Comparison of ENCODE assay signal across 8 cellular contexts in the genomic region with DNA sequence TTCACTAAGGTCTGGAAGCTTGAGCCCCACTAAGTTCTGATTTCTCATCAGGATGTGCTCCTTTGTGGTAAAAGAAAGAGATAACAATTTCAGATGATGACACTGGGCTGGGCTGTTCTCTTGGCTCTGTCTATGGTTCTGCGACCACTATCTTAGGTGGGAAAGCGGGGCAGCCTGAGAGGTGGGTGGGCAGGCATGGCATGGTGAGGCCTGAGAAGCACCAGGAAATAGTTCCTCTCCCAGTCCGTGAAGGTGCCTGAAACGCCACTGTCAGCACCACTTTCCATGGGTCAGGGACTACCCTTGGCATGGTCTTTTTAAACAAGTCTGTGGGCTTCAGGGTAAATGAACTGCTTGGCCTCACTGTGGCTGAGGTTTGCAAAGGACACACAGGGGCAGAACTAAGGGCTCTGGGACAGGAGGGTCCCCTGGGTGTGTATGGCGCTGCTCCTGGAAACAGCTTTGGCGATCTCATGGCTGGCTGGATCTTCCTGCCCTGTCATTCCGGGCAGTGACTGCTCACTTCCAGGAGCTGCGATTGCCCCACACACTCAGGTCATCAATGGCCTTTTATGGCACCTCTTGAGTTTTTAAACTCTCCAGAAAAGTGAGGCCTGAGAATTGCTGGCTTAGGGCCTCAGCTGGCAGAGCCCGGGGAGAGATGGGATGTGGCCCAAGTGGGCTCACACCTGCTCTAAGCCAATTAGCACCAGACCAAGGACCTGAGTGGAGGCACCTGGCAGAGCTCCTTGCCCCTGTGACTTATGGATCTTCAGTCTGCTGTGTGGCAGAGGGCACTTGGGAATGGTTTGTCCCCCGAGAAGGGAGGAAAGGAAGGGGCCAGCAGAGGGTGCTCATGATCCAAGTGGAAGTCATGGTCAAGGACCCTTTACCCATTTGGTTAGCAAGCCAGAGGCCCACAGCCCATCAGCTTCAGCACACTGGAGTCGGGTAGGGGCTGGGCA. TPM values are rescaled to one million over a fixed set of nuclear protein-coding genes. Genes with fewer than 3 reads are reported as not detected.
DNase-seq lines count a peak whose midpoint lies in the region; ATAC-seq and TF ChIP-seq lines count a peak whose summit lies in the region.

No MANE protein-coding gene starts in this region.

- no peaks in the 10 kb centered on the region for H3K9me3 Mint-ChIP-seq in activated naive CD8-positive, alpha-beta T cell treated with anti-CD3 and anti-CD28 coated beads, Interleukin-2, amount 10 ng/mL, durations not matched to agents 7 days and 5 days
- H3K9me3 Mint-ChIP-seq in type B pancreatic cell, result no peaks in the 10 kb centered on the region

- H3K27me3 ChIP-seq in kidney epithelial cell (ENCODE audit: control insufficient read depth, insufficient read depth, low read length), result no peaks in the 10 kb centered on the region

- peak overlapping the region; percentile 86 for H3K27ac Mint-ChIP-seq in activated naive CD8-positive, alpha-beta T cell treated with anti-CD3 and anti-CD28 coated beads, Interleukin-2, amount 10 ng/mL, durations not matched to agents 7 days and 5 days
- no peak overlapping the region for H3K27ac Mint-ChIP-seq in type B pancreatic cell

- ATAC-seq in activated naive CD8-positive, alpha-beta T cell treated with anti-CD3 and anti-CD28 coated beads, Interleukin-2, amount 10 ng/mL, durations not matched to agents 7 days and 5 days (ENCODE audit: low read depth), result no peak
- ATAC-seq in HG02623 (IDR thresholded peaks at IDR 0.05; ENCODE audit: unreplicated experiment) (no peak), HG03039 (IDR thresholded peaks at IDR 0.05; ENCODE audit: unreplicated experiment) (no peak)

- H3K4me3 Mint-ChIP-seq in activated naive CD8-positive, alpha-beta T cell treated with anti-CD3 and anti-CD28 coated beads, Interleukin-2, amount 10 ng/mL, durations not matched to agents 7 days and 5 days, result peak overlapping the region; percentile 12
- H3K4me3 Mint-ChIP-seq in type B pancreatic cell, result no peak overlapping the region

- H3K4me3 ChIP-seq in kidney epithelial cell (ENCODE audit: low read depth, low read length), result no peak overlapping the region

- DNase-seq in NCI-H2196 (lab: John Stamatoyannopoulos, UW; ENCODE audit: unreplicated experiment), result peak; percentile 31
- no peak for DNase-seq in NCI-H2196 treated with DMSO at 0.1 percent for 48 hours (lab: John Stamatoyannopoulos, UW; ENCODE audit: unreplicated experiment)
- peak; percentile 16 for DNase-seq in MV-4-11 (lab: John Stamatoyannopoulos, UW)
- no peak for DNase-seq in activated naive CD8-positive, alpha-beta T cell treated with anti-CD3 and anti-CD28 coated beads, Interleukin-2, amount 10 ng/mL, durations not matched to agents 7 days and 5 days
- DNase-seq in kidney epithelial cell (ENCODE audit: low read depth), result no peak
- no peak for DNase-seq in type B pancreatic cell (ENCODE audit: extremely low spot score, unreplicated experiment)

- H3K36me3 Mint-ChIP-seq in activated naive CD8-positive, alpha-beta T cell treated with anti-CD3 and anti-CD28 coated beads, Interleukin-2, amount 10 ng/mL, durations not matched to agents 7 days and 5 days, result no peaks in the 10 kb centered on the region
- no peaks in the 10 kb centered on the region for H3K36me3 Mint-ChIP-seq in type B pancreatic cell

- peaks cover 16% of the 10 kb centered on the region for H3K4me1 Mint-ChIP-seq in activated naive CD8-positive, alpha-beta T cell treated with anti-CD3 and anti-CD28 coated beads, Interleukin-2, amount 10 ng/mL, durations not matched to agents 7 days and 5 days
- H3K4me1 Mint-ChIP-seq in type B pancreatic cell (ENCODE audit: unreplicated experiment), result peaks cover 4% of the 10 kb centered on the region

- POLR2A ChIA-PET in activated naive CD8-positive, alpha-beta T cell treated with anti-CD3 and anti-CD28 coated beads, Interleukin-2, amount 10 ng/mL, durations not matched to agents 7 days and 5 days (lab: Charles Lee), result no interaction called here

- TF ChIP-seq CTCF in kidney epithelial cell (IDR thresholded peaks at IDR 0.05; ENCODE audit: insufficient read depth, low read length, poor library complexity, severe bottlenecking), result peak; percentile 42
- TF ChIP-seq CTCF in type B pancreatic cell (conservative IDR thresholded peaks at IDR 0.05), result peak; percentile 53

- H3K27me3 Mint-ChIP-seq in activated naive CD8-positive, alpha-beta T cell treated with anti-CD3 and anti-CD28 coated beads, Interleukin-2, amount 10 ng/mL, durations not matched to agents 7 days and 5 days, result peaks cover 3% of the 10 kb centered on the region
- no peaks in the 10 kb centered on the region for H3K27me3 Mint-ChIP-seq in type B pancreatic cell

- H3K36me3 ChIP-seq in kidney epithelial cell (ENCODE audit: control insufficient read depth, insufficient read depth, low read length), result no peaks in the 10 kb centered on the region

RNA-seq across cellular contexts. Expression of a gene that starts 55.6 kb away (rescaled TPM):
- total RNA-seq in activated naive CD8-positive, alpha-beta T cell treated with anti-CD3 and anti-CD28 coated beads, Interleukin-2, amount 10 ng/mL, durations not matched to agents 7 days and 5 days, result not detected
- 0.27 TPM in 1 of 2 replicates, not detected in the other for total RNA-seq in kidney epithelial cell
- not detected in 2 replicates for total RNA-seq in type B pancreatic cell (ENCODE audit: low replicate concordance)

Comparison
In these comparisons a context has a peak if more than half of its experiments do, and no peak if none do; other contexts are left out.
1. DNase-seq: peak in NCI-H2196 (single experiment) and MV-4-11 (single experiment); none in NCI-H2196 treated with DMSO at 0.1 percent for 48 hours (single experiment), activated naive CD8-positive, alpha-beta T cell treated with anti-CD3 and anti-CD28 coated beads, Interleukin-2, amount 10 ng/mL, durations not matched to agents 7 days and 5 days (single experiment), kidney epithelial cell (single experiment) and type B pancreatic cell (single experiment).